ENCODE assay signal across 20 cellular contexts in the genomic region with DNA sequence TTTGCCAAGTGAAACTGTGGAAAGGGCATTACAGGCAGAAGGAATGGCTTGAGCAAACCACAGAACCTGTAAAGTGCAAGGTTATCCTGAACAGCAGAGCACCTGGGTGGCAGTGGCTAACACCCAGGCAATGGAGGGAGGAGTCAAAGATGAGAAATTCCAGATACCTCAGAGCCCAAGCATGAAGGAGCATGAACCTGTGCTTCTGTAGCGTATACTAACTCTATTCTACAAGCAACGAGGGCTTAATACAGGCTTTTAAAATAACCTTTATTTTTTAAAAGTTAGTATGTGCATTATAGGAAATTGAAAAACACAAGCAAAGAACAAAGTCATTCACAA.
DNase-seq lines count a peak whose midpoint lies in the region; ATAC-seq, FAIRE-seq and TF ChIP-seq lines count a peak whose summit lies in the region.
"Had no signal": no experiment of that assay in that cellular context is flagged by ENCODE, and none has a peak within 500 bp of the region (broad histone marks: within the 10 kb centered on the region; RNA-seq: fewer than 3 reads in every experiment).

No MANE protein-coding gene starts in this region.

- H3K27ac ChIP-seq in right atrium auricular region, result no peak overlapping the region
- H3K27ac ChIP-seq in Panc1 (ENCODE audit: low read length), result no peak overlapping the region
- H3K27ac ChIP-seq in pancreas, result no peak overlapping the region
- H3K27ac ChIP-seq: SJCRH30 had no signal

- no peaks in the 10 kb centered on the region for H3K27me3 ChIP-seq in right atrium auricular region
- H3K27me3 ChIP-seq in Panc1 (ENCODE audit: control insufficient read depth, insufficient read depth, low read length), result no peaks in the 10 kb centered on the region
- no peaks in the 10 kb centered on the region for H3K27me3 ChIP-seq in pancreas
- H3K27me3 ChIP-seq: SJCRH30 had no signal

- peaks cover 24% of the 10 kb centered on the region for H3K4me1 Mint-ChIP-seq in progenitor cell of endocrine pancreas (ENCODE audit: low read depth)

- H3K27ac Mint-ChIP-seq in progenitor cell of endocrine pancreas, result peak overlapping the region; percentile 92

- CTCF ChIA-PET in Panc1 (lab: Charles Lee), result no interaction called here

- POLR2A ChIA-PET in Panc1 (lab: Charles Lee), result no interaction called here

- in situ Hi-C loops in Panc1 (cut with HindIII; ENCODE audit: low pct_unique_long_range_greater_than_20kb, low sequenced_read_pairs), result no loop called here

- H3K36me3 Mint-ChIP-seq in progenitor cell of endocrine pancreas (ENCODE audit: insufficient read depth), result peaks cover 19% of the 10 kb centered on the region

- no peak for DNase-seq in Right ventricle myocardium superior
- DNase-seq in right atrium auricular region (ENCODE audit: low spot score), result no peak
- no peak for DNase-seq in Panc1 (ENCODE audit: low read depth, low spot score)
- peak; percentile 14 for DNase-seq in epithelial cell of esophagus (ENCODE audit: low read depth)
- no peak for DNase-seq in progenitor cell of endocrine pancreas (ENCODE audit: low spot score, unreplicated experiment)
- no peak for DNase-seq in pancreas
- no peak for DNase-seq in NCI-H187 treated with DMSO at 0.1 percent for 48 hours (lab: John Stamatoyannopoulos, UW)
- DNase-seq: AML-193, DMS79, GOT3, MM.1S, NCI-H1105 treated with DMSO at 0.1 percent for 48 hours, NCI-H2029, NCI-H2171 treated with DMSO at 0.1 percent for 48 hours, NCI-H510A, NCI-H82, SJCRH30 had no signal

- no peaks in the 10 kb centered on the region for H3K9me3 Mint-ChIP-seq in progenitor cell of endocrine pancreas (ENCODE audit: low read depth)

- intact Hi-C loops in Right ventricle myocardium superior (cut with DNase I) (no loop called here), Panc1 (cut with micrococcal nuclease; ENCODE audit: unreplicated experiment) (no loop called here), pancreas (cut with DNase I) (no loop called here)

- TF ChIP-seq CTCF in right atrium auricular region (IDR thresholded peaks at IDR 0.05) (no peak), Panc1 (IDR thresholded peaks at IDR 0.05) (no peak), epithelial cell of esophagus (IDR thresholded peaks at IDR 0.05; ENCODE audit: insufficient read depth, low read depth, low read length, missing control alignments) (no peak), progenitor cell of endocrine pancreas (IDR thresholded peaks at IDR 0.05; ENCODE audit: unreplicated experiment) (no peak), pancreas (IDR thresholded peaks at IDR 0.05) (no peak)

- H3K4me1 ChIP-seq in right atrium auricular region, result peaks cover 0 to 24% of the 10 kb centered on the region in 2 donors
- H3K4me1 ChIP-seq in Panc1 (ENCODE audit: control insufficient read depth, insufficient read depth, low read length), result no peaks in the 10 kb centered on the region; the same call in 1 of the 2 replicates
- H3K4me1 ChIP-seq in pancreas, result peaks cover 0 to 13% (median 0%) of the 10 kb centered on the region in 3 donors

- H3K4me3 Mint-ChIP-seq in progenitor cell of endocrine pancreas (ENCODE audit: low read depth), result no peak overlapping the region

- H3K36me3 ChIP-seq in right atrium auricular region (no peaks in the 10 kb centered on the region), Panc1 (ENCODE audit: control insufficient read depth, insufficient read depth, low read length) (no peaks in the 10 kb centered on the region; the same call in 1 of the 2 replicates), pancreas (no peaks in the 10 kb centered on the region)

- no peaks in the 10 kb centered on the region for H3K27me3 Mint-ChIP-seq in progenitor cell of endocrine pancreas

- BruUV-seq in Panc1 (replicated peaks; lab: Mats Ljungman, UMichigan), result no TSS peak

- H3K9me3 ChIP-seq in right atrium auricular region, result no peaks in the 10 kb centered on the region
- no peaks in the 10 kb centered on the region for H3K9me3 ChIP-seq in Panc1 (ENCODE audit: control insufficient read depth, insufficient read depth, low read depth, low read length)
- H3K9me3 ChIP-seq in pancreas, result no peaks in the 10 kb centered on the region
- H3K9me3 ChIP-seq: SJCRH30 had no signal

- no peak for FAIRE-seq in pancreas (lab: Jason Lieb, UNC)
- FAIRE-seq: G401.6, RCC 7860 had no signal

- ATAC-seq in Right ventricle myocardium superior (ENCODE audit: poor library complexity) (peak; percentile 23), Panc1 (0 out of 2 replicates have a peak, but pooled peaks have one; percentile 52), GM18861 (IDR thresholded peaks at IDR 0.05; ENCODE audit: unreplicated experiment) (no peak), pancreas (no peak)

- H3K4me3 ChIP-seq in right atrium auricular region (no peak overlapping the region), Panc1 (ENCODE audit: low read depth in 2 of 2, low read length in 2 of 2) (no peak overlapping the region), epithelial cell of esophagus (ENCODE audit: low read length) (no peak overlapping the region), pancreas (no peak overlapping the region)
- H3K4me3 ChIP-seq: SJCRH30 had no signal

- WGBS in pancreas, 2 donors, result 78 to 81% methylated on average over 2 of the region's 2 CpGs

Comparison
In these comparisons a context has a peak if more than half of its experiments do, and no peak if none do; other contexts are left out.
1. ATAC-seq: peak in Right ventricle myocardium superior (single experiment) and Panc1 (single experiment); none in GM18861 (single experiment) and pancreas (0 of 4).